ENCODE assay signal across 15 cellular contexts in genomic region chr1:190067592-190067991, GRCh38.
DNase-seq lines count a peak whose midpoint lies in the region; ATAC-seq and TF ChIP-seq lines count a peak whose summit lies in the region.
"Had no signal": no experiment of that assay in that cellular context is flagged by ENCODE, and none has a peak within 500 bp of the region (broad histone marks: within the 10 kb centered on the region; RNA-seq: fewer than 3 reads in every experiment).

No MANE protein-coding gene starts in this region.

- no peaks in the 10 kb centered on the region for H3K4me1 ChIP-seq in stomach
- H3K4me1 ChIP-seq: ascending aorta had no signal

- TF ChIP-seq EP300 in stomach (IDR thresholded peaks at IDR 0.05): no peak

- TF ChIP-seq POLR2A in stomach (IDR thresholded peaks at IDR 0.05): no peak

- no peak for TF ChIP-seq CTCF in fibroblast of pulmonary artery (IDR thresholded peaks at IDR 0.05; ENCODE audit: low read length, missing control alignments)
- TF ChIP-seq CTCF in stomach (IDR thresholded peaks at IDR 0.05): no peak

- WGBS in stomach, 5 donors: 56 to 64% (median 61%) methylated on average over 3 of the region's 3 CpGs

- H3K27me3 ChIP-seq in stomach: no peaks in the 10 kb centered on the region
- H3K27me3 ChIP-seq: ascending aorta had no signal

- CTCF ChIA-PET in HEK293T (lab: Yijun Ruan, JAX): no interaction called here

- peak; percentile 49 for DNase-seq in Daoy (ENCODE audit: low read depth)
- DNase-seq in RPMI7951 (ENCODE audit: low read depth): peak; percentile 2
- peak; percentile 21 for DNase-seq in fibroblast of pulmonary artery (ENCODE audit: low read depth)
- DNase-seq in stomach: no peak
- DNase-seq in HEK293T (ENCODE audit: extremely low spot score): no peak
- no peak for DNase-seq in SHP77 treated with DMSO at 0.1 percent for 48 hours (lab: John Stamatoyannopoulos, UW)
- no peak for DNase-seq in Right ventricle myocardium superior
- DNase-seq: activated CD4-positive, CD25-positive, alpha-beta regulatory T cell; activated T-cell treated with anti-CD3 and anti-CD28 coated beads, Interleukin-2, amount 50 U/mL, for 1 hour; midbrain; NCI-H1436; NCI-H524 had no signal

- ATAC-seq in HG02610 (IDR thresholded peaks at IDR 0.05; ENCODE audit: unreplicated experiment): peak; percentile 96
- ATAC-seq in Right ventricle myocardium superior (ENCODE audit: poor library complexity): no peak

- no peaks in the 10 kb centered on the region for H3K36me3 ChIP-seq in stomach
- H3K36me3 ChIP-seq: ascending aorta had no signal

- intact Hi-C loops in stomach (cut with DNase I; ENCODE audit: low total_unique reads): no loop called here
- intact Hi-C loops in Right ventricle myocardium superior (cut with DNase I): no loop called here

- H3K4me3 ChIP-seq in fibroblast of pulmonary artery (replicated peaks; ENCODE audit: low read depth, low read length) (no peak overlapping the region), stomach (no peak overlapping the region)
- H3K4me3 ChIP-seq: ascending aorta had no signal

- H3K27ac ChIP-seq in stomach: no peak overlapping the region
- H3K27ac ChIP-seq: ascending aorta, C4-2B had no signal

- POLR2A ChIA-PET in HEK293T (lab: Yijun Ruan, JAX): no interaction called here

- H3K9me3 ChIP-seq in stomach: peaks cover 0 to 6% (median 2%) of the 10 kb centered on the region in 4 donors
- H3K9me3 ChIP-seq: ascending aorta had no signal

TF ChIP-seq in HEK293T, 16 proteins besides CTCF, POLR2A, EP300 and RAD21:
- no peak for TF ChIP-seq CTBP1 (IDR thresholded peaks at IDR 0.05; ENCODE audit: borderline replicate concordance)
- TF ChIP-seq, protein P1, sequence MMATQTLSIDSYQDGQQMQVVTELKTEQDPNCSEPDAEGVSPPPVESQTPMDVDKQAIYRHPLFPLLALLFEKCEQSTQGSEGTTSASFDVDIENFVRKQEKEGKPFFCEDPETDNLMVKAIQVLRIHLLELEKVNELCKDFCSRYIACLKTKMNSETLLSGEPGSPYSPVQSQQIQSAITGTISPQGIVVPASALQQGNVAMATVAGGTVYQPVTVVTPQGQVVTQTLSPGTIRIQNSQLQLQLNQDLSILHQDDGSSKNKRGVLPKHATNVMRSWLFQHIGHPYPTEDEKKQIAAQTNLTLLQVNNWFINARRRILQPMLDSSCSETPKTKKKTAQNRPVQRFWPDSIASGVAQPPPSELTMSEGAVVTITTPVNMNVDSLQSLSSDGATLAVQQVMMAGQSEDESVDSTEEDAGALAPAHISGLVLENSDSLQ (IDR thresholded peaks at IDR 0.05): no peak

Comparison
In these comparisons a context has a peak if more than half of its experiments do, and no peak if none do; other contexts are left out.
1. DNase-seq: peak in Daoy (single experiment), RPMI7951 (single experiment) and fibroblast of pulmonary artery (single experiment); none in stomach (single experiment), HEK293T (single experiment), SHP77 treated with DMSO at 0.1 percent for 48 hours (single experiment) and Right ventricle myocardium superior (single experiment).